Comparison of ENCODE assay signal across 8 cellular contexts in genomic region chr5:177086918-177087706, GRCh38. TPM values are rescaled to one million over a fixed set of nuclear protein-coding genes. Genes with fewer than 3 reads are reported as not detected.
DNase-seq lines count a peak whose midpoint lies in the region; ATAC-seq, FAIRE-seq and TF ChIP-seq lines count a peak whose summit lies in the region.

No MANE protein-coding gene starts in this region.

- H3K4me1 ChIP-seq in endothelial cell of umbilical vein (ENCODE audit: control insufficient read depth, extremely low read depth, insufficient read depth, low read length), result peaks cover 15% of the 10 kb centered on the region
- peaks cover 2 to 18% (median 15%) of the 10 kb centered on the region in 5 donors for H3K4me1 ChIP-seq in subcutaneous abdominal adipose tissue (ENCODE audit: control insufficient read depth in 5 of 5, insufficient read depth in 5 of 5, low read length in 5 of 5)

- no peak for ATAC-seq in GM19328 (IDR thresholded peaks at IDR 0.05; ENCODE audit: unreplicated experiment)

- TF ChIP-seq EP300 in neural cell (conservative IDR thresholded peaks at IDR 0.05; ENCODE audit: poor library complexity, severe bottlenecking), result no peak

- no peaks in the 10 kb centered on the region for H3K9me3 Mint-ChIP-seq in activated CD4-positive, alpha-beta memory T cell treated with anti-CD3 and anti-CD28 coated beads for 36 hours

- CTCF ChIA-PET in activated CD4-positive, alpha-beta memory T cell treated with anti-CD3 and anti-CD28 coated beads for 36 hours (lab: Charles Lee), result interaction anchor here (0.6 to 8.2 kb wide), 3 partner anchors 15 to 490 kb away, joined by 3 to 76 read pairs (median 5); no protein-coding TSS in a partner anchor
- CTCF ChIA-PET in endothelial cell of umbilical vein (lab: Charles Lee), result interaction anchor here (1.1 to 6.5 kb wide), 12 partner anchors 8 to 427 kb away, joined by 3 to 94 read pairs (median 4); no protein-coding TSS in a partner anchor

- DNase-seq in GM10266 (ENCODE audit: extremely low spot score) (peak; percentile 79), H54 (ENCODE audit: insufficient read length, low spot score) (no peak), NCI-H1930 (lab: John Stamatoyannopoulos, UW) (peak; percentile 28 to 55), endothelial cell of umbilical vein (ENCODE audit: low read depth, low spot score) (peak; percentile 39)
- DNase-seq in activated CD4-positive, alpha-beta memory T cell treated with anti-CD3 and anti-CD28 coated beads for 36 hours, result peak; percentile 66

- no peaks in the 10 kb centered on the region for H3K9me3 ChIP-seq in endothelial cell of umbilical vein (replicated peaks; ENCODE audit: control insufficient read depth, insufficient read depth, low read length)
- no peaks in the 10 kb centered on the region for H3K9me3 ChIP-seq in neural cell (ENCODE audit: low read length)
- H3K9me3 ChIP-seq in subcutaneous abdominal adipose tissue (ENCODE audit: control insufficient read depth in 5 of 5, low read length in 5 of 5), result no peaks in the 10 kb centered on the region

- no peaks in the 10 kb centered on the region for H3F3A ChIP-seq in neural cell (ENCODE audit: insufficient read depth, low read length, poor library complexity, severe bottlenecking)

- POLR2A ChIA-PET in activated CD4-positive, alpha-beta memory T cell treated with anti-CD3 and anti-CD28 coated beads for 36 hours (lab: Charles Lee), result no interaction called here
- POLR2A ChIA-PET in endothelial cell of umbilical vein (lab: Charles Lee), result interaction anchor here (0.6 to 1.1 kb wide), 3 partner anchors 92 to 359 kb away, joined by 4 to 5 read pairs (median 4); no protein-coding TSS in a partner anchor

- H3K4me3 Mint-ChIP-seq in activated CD4-positive, alpha-beta memory T cell treated with anti-CD3 and anti-CD28 coated beads for 36 hours, result peak overlapping the region; percentile 25

- H3K9me1 ChIP-seq in endothelial cell of umbilical vein (replicated peaks; ENCODE audit: control insufficient read depth, extremely low read depth, insufficient read depth, low read length), result no peaks in the 10 kb centered on the region

- no peaks in the 10 kb centered on the region for H3K36me3 ChIP-seq in endothelial cell of umbilical vein (ENCODE audit: control insufficient read depth in 2 of 2, extremely low read depth in 1 of 2, insufficient read depth in 2 of 2, low read length in 2 of 2)
- no peaks in the 10 kb centered on the region for H3K36me3 ChIP-seq in neural cell (ENCODE audit: insufficient read depth, low read length)
- H3K36me3 ChIP-seq in subcutaneous abdominal adipose tissue (ENCODE audit: control insufficient read depth in 5 of 5, insufficient read depth in 5 of 5, low read length in 5 of 5), result no peaks in the 10 kb centered on the region

- TF ChIP-seq CTCF in GM10266 (IDR thresholded peaks at IDR 0.05; ENCODE audit: control insufficient read depth, insufficient read depth, low read depth, missing control alignments), result peak; percentile 66
- TF ChIP-seq CTCF in endothelial cell of umbilical vein (IDR thresholded peaks at IDR 0.05; ENCODE audit: extremely low read depth in 1 of 2, insufficient read depth in 1 of 2, low read depth in 1 of 2, low read length in 2 of 2), result peak; percentile 49 to 71
- no peak for TF ChIP-seq CTCF in neural cell (IDR thresholded peaks at IDR 0.05; ENCODE audit: poor library complexity, severe bottlenecking)

- H3K27me3 ChIP-seq in endothelial cell of umbilical vein (ENCODE audit: control insufficient read depth in 2 of 2, insufficient read depth in 2 of 2, low read length in 2 of 2) (peaks cover 3 to 7% of the 10 kb centered on the region in 2 experiments), neural cell (ENCODE audit: insufficient read depth, low read depth, low read length) (peaks cover 8% of the 10 kb centered on the region), subcutaneous abdominal adipose tissue (ENCODE audit: control insufficient read depth in 5 of 5, insufficient read depth in 4 of 5, low read length in 5 of 5) (peaks cover 0 to 25% (median 8%) of the 10 kb centered on the region in 5 donors)

- no peaks in the 10 kb centered on the region for H3K36me3 Mint-ChIP-seq in activated CD4-positive, alpha-beta memory T cell treated with anti-CD3 and anti-CD28 coated beads for 36 hours

- peak overlapping the region in 1 of 3 experiments; percentile 19 for H3K4me3 ChIP-seq in endothelial cell of umbilical vein (replicated peaks in 1 of 3; ENCODE audit: insufficient read depth in 1 of 3, low read depth in 1 of 3, low read length in 3 of 3)
- peak overlapping the region; percentile 31 for H3K4me3 ChIP-seq in neural cell (ENCODE audit: low read length)
- H3K4me3 ChIP-seq in subcutaneous abdominal adipose tissue (ENCODE audit: low read depth in 1 of 5, low read length in 5 of 5), result peak overlapping the region in 3 of 5 donors; percentile 43 to 61 (median 48)

- no TSS peak for BruUV-seq in endothelial cell of umbilical vein (replicated peaks; lab: Mats Ljungman, UMichigan)

- dilution Hi-C loops in endothelial cell of umbilical vein (cut with MboI; ENCODE audit: extremely low pct_ligation_motif_present, low sequenced_read_pairs), result no loop called here

- TF ChIP-seq POLR2A in H54 (IDR thresholded peaks at IDR 0.05; ENCODE audit: low read depth, low read length) (0 out of 2 replicates have a peak, but pooled peaks have one; percentile 18), endothelial cell of umbilical vein (IDR thresholded peaks at IDR 0.05; ENCODE audit: low read depth, low read length) (no peak)

- FAIRE-seq in H54 (lab: Jason Lieb, UNC) (no peak), endothelial cell of umbilical vein (lab: Jason Lieb, UNC) (no peak)

- H3K9ac ChIP-seq in endothelial cell of umbilical vein (replicated peaks; ENCODE audit: extremely low read depth, insufficient read depth, low read length) (no peak overlapping the region), neural cell (ENCODE audit: low read length) (no peak overlapping the region), subcutaneous abdominal adipose tissue (ENCODE audit: low read length in 5 of 5) (no peak overlapping the region)

- no peak overlapping the region for H3K27ac Mint-ChIP-seq in activated CD4-positive, alpha-beta memory T cell treated with anti-CD3 and anti-CD28 coated beads for 36 hours

- no peaks in the 10 kb centered on the region for H4K20me1 ChIP-seq in endothelial cell of umbilical vein (replicated peaks; ENCODE audit: control insufficient read depth, extremely low read depth, insufficient read depth, low read length)
- H4K20me1 ChIP-seq in neural cell (ENCODE audit: insufficient read depth), result no peaks in the 10 kb centered on the region

- peaks cover 4% of the 10 kb centered on the region for H3K4me1 Mint-ChIP-seq in activated CD4-positive, alpha-beta memory T cell treated with anti-CD3 and anti-CD28 coated beads for 36 hours (ENCODE audit: low read depth)

- no peak for TF ChIP-seq RAD21 in neural cell (conservative IDR thresholded peaks at IDR 0.05)

- H2AFZ ChIP-seq in endothelial cell of umbilical vein (ENCODE audit: low read depth, low read length) (peak overlapping the region; percentile 95), neural cell (ENCODE audit: low read depth, low read length) (no peak overlapping the region)

- H3K9me2 ChIP-seq in neural cell (ENCODE audit: insufficient read depth, low read length), result no peaks in the 10 kb centered on the region

- peak overlapping the region; percentile 45 for H3K4me2 ChIP-seq in endothelial cell of umbilical vein (ENCODE audit: insufficient read depth, low read length)
- no peak overlapping the region for H3K4me2 ChIP-seq in neural cell (ENCODE audit: low read length)

- H3K27ac ChIP-seq in endothelial cell of umbilical vein (ENCODE audit: insufficient read depth, low read depth, low read length) (no peak overlapping the region), neural cell (ENCODE audit: low read length) (no peak overlapping the region), subcutaneous abdominal adipose tissue (ENCODE audit: low read depth, low read length) (no peak overlapping the region)

- no peaks in the 10 kb centered on the region for H3K79me2 ChIP-seq in endothelial cell of umbilical vein (ENCODE audit: control insufficient read depth, insufficient read depth, low read length)
- no peaks in the 10 kb centered on the region for H3K79me2 ChIP-seq in neural cell (replicated peaks; ENCODE audit: insufficient read depth, low read length)

- intact Hi-C loops in activated CD4-positive, alpha-beta memory T cell treated with anti-CD3 and anti-CD28 coated beads for 36 hours (cut with micrococcal nuclease), result no loop called here
- intact Hi-C loops in endothelial cell of umbilical vein (cut with micrococcal nuclease), result loop anchor here (1.0 kb wide), 1 partner anchor 24 kb away; no protein-coding TSS in a partner anchor

- peaks cover 8% of the 10 kb centered on the region for H3K27me3 Mint-ChIP-seq in activated CD4-positive, alpha-beta memory T cell treated with anti-CD3 and anti-CD28 coated beads for 36 hours

TF ChIP-seq in neural cell, 6 proteins besides CTCF, POLR2A, EP300 and RAD21 (continues in another document):
- TF ChIP-seq EZH2 (IDR thresholded peaks at IDR 0.05; ENCODE audit: borderline replicate concordance, insufficient read depth, low read length, poor library complexity, severe bottlenecking), result no peak

RNA-seq across cellular contexts. Expression of gene FGFR4, which starts 0.4 kb away (rescaled TPM):
- under 1 TPM; 0.76 to 0.87 TPM for total RNA-seq in activated CD4-positive, alpha-beta memory T cell treated with anti-CD3 and anti-CD28 coated beads for 36 hours
- 2.9 and 3.8 TPM in 2 replicates for total RNA-seq in endothelial cell of umbilical vein
- polyA plus RNA-seq in endothelial cell of umbilical vein, result 1.9 and 2.3 TPM in 2 replicates
- polyA plus RNA-seq in endothelial cell of umbilical vein (2011; cell fraction: cytosol; rRNA removed), result 1.2 and 1.6 TPM in 2 replicates
- polyA plus RNA-seq in endothelial cell of umbilical vein (2011; cell fraction: nucleus; rRNA removed), result 3.1 and 3.7 TPM in 2 replicates
- polyA plus RNA-seq in endothelial cell of umbilical vein (2012), result 1.5 and 3.0 TPM in 2 replicates
- polyA minus RNA-seq in endothelial cell of umbilical vein, result 1.00 and 1.9 TPM in 2 replicates
- polyA minus RNA-seq in endothelial cell of umbilical vein (2011; cell fraction: cytosol; rRNA and poly(A)+ RNA removed), result 7.3 TPM
- 0.67 and 1.0 TPM in 2 replicates for polyA minus RNA-seq in endothelial cell of umbilical vein (2011; cell fraction: nucleus; rRNA and poly(A)+ RNA removed)
- polyA plus RNA-seq in neural cell, result 10.3 and 14.8 TPM in 2 replicates
- polyA minus RNA-seq in neural cell, result 3.4 and 4.4 TPM in 2 replicates

RNA-seq across cellular contexts. Expression of gene NSD1, which starts 46.5 kb away (rescaled TPM):
- total RNA-seq in activated CD4-positive, alpha-beta memory T cell treated with anti-CD3 and anti-CD28 coated beads for 36 hours, result 10 to 100 TPM; 54.6 to 55.5 TPM
- 76.1 and 90.4 TPM in 2 replicates for total RNA-seq in endothelial cell of umbilical vein
- polyA plus RNA-seq in endothelial cell of umbilical vein (12.4 and 14.4 TPM in 2 replicates), neural cell (12.8 and 15.0 TPM in 2 replicates)
- 16.4 and 16.5 TPM in 2 replicates for polyA plus RNA-seq in endothelial cell of umbilical vein (2011; cell fraction: cytosol; rRNA removed)
- 41.0 and 44.1 TPM in 2 replicates for polyA plus RNA-seq in endothelial cell of umbilical vein (2011; cell fraction: nucleus; rRNA removed)
- 23.8 and 31.7 TPM in 2 replicates for polyA plus RNA-seq in endothelial cell of umbilical vein (2012)
- polyA minus RNA-seq in endothelial cell of umbilical vein (82.9 and 87.3 TPM in 2 replicates), neural cell (76.2 and 80.7 TPM in 2 replicates)
- polyA minus RNA-seq in endothelial cell of umbilical vein (2011; cell fraction: cytosol; rRNA and poly(A)+ RNA removed), result 31.2 TPM
- 116 and 130 TPM in 2 replicates for polyA minus RNA-seq in endothelial cell of umbilical vein (2011; cell fraction: nucleus; rRNA and poly(A)+ RNA removed)
